Comparison of ENCODE assay signal across 3 cellular contexts in genomic region chr7:140060243-140060630, GRCh38.
TF ChIP-seq lines count a peak whose summit lies in the region.

No MANE protein-coding gene starts in this region.

TF ChIP-seq in HCT116, 20 proteins besides CTCF, POLR2A, EP300 and RAD21 (continued from another document):
- no peak for TF ChIP-seq POLR2AphosphoS5 (IDR thresholded peaks at IDR 0.05; ENCODE audit: low read depth, low read length)

TF ChIP-seq in GM12878, 131 proteins besides CTCF, POLR2A, EP300 and RAD21 (continued from another document):
- TF ChIP-seq RUNX3 (IDR thresholded peaks at IDR 0.05; ENCODE audit: low read length) = peak; percentile 63
- no peak for TF ChIP-seq IKZF2 (IDR thresholded peaks at IDR 0.05)
- no peak for TF ChIP-seq HDGF (IDR thresholded peaks at IDR 0.05)
- no peak for TF ChIP-seq STAT1 (conservative IDR thresholded peaks at IDR 0.05)
- no peak for TF ChIP-seq ZNF274 (IDR thresholded peaks at IDR 0.05; ENCODE audit: insufficient read depth, insufficient read length)
- no peak for TF ChIP-seq HDAC2 (IDR thresholded peaks at IDR 0.05)
- TF ChIP-seq POU2F2 (IDR thresholded peaks at IDR 0.05; ENCODE audit: borderline replicate concordance, low read depth, low read length) = no peak
- TF ChIP-seq CREB1 (IDR thresholded peaks at IDR 0.05; ENCODE audit: low read depth) = no peak
- TF ChIP-seq RELA (IDR thresholded peaks at IDR 0.05; ENCODE audit: borderline replicate concordance, partially characterized antibody) = no peak
TF ChIP-seq in GM12878: peak in this region for 2.

TF ChIP-seq in GM12891, 5 proteins besides CTCF, POLR2A, EP300 and RAD21 (continued from another document):
- no peak for TF ChIP-seq SPI1 (IDR thresholded peaks at IDR 0.05; ENCODE audit: low read depth, low read length)
- TF ChIP-seq POU2F2 (IDR thresholded peaks at IDR 0.05; ENCODE audit: low read depth, low read length) = no peak
- TF ChIP-seq POLR2AphosphoS5 (IDR thresholded peaks at IDR 0.05; ENCODE audit: low read depth, low read length) = no peak
- TF ChIP-seq TAF1 (IDR thresholded peaks at IDR 0.05; ENCODE audit: low read depth, low read length) = no peak
